8 cellular contexts compared by ENCODE assay signal in genomic region chr22:24133187-24133965, GRCh38. TPM values are rescaled to one million over a fixed set of nuclear protein-coding genes. Genes with fewer than 3 reads are reported as not detected.
A peak's percentile ranks its signal among the peaks of the same experiment; 100 is the strongest.
DNase-seq lines count a peak whose midpoint lies in the region; ATAC-seq and TF ChIP-seq lines count a peak whose summit lies in the region.

No MANE protein-coding gene starts in this region.

- peak; percentile 28 to 69 (median 46) for TF ChIP-seq CTCF in uterus (IDR thresholded peaks at IDR 0.05)

- ATAC-seq in HG02588 (IDR thresholded peaks at IDR 0.05; ENCODE audit: unreplicated experiment) (no peak), HG03139 (IDR thresholded peaks at IDR 0.05; ENCODE audit: unreplicated experiment) (no peak)

- H3K36me3 ChIP-seq in uterus: no peaks in the 10 kb centered on the region

- DNase-seq in activated T-cell treated with anti-CD3 and anti-CD28 coated beads for 1 hour (ENCODE audit: low read depth) (peak; percentile 33), activated T-cell treated with anti-CD3 and anti-CD28 coated beads for 4 hours (no peak), iris pigment epithelial cell (ENCODE audit: low read depth) (peak; percentile 31), uterus (peak in 1 of 2 donors; percentile 38), CD1c-positive myeloid dendritic cell (ENCODE audit: extremely low spot score) (no peak)

- intact Hi-C loops in uterus (cut with DNase I; ENCODE audit: low total_unique reads): no loop called here

- no peak overlapping the region for H3K4me3 Mint-ChIP-seq in activated naive CD4-positive, alpha-beta T cell treated with anti-CD3 and anti-CD28 coated beads, Interleukin-2, amount 50 U/mL, for 24 hours

- TF ChIP-seq POLR2A in uterus (IDR thresholded peaks at IDR 0.05): no peak

- H3K27ac ChIP-seq in uterus: no peak overlapping the region

- no peaks in the 10 kb centered on the region for H3K27me3 ChIP-seq in uterus

- H3K4me1 Mint-ChIP-seq in activated naive CD4-positive, alpha-beta T cell treated with anti-CD3 and anti-CD28 coated beads, Interleukin-2, amount 50 U/mL, for 24 hours: peaks cover 30% of the 10 kb centered on the region

- H3K4me1 ChIP-seq in uterus: no peaks in the 10 kb centered on the region

- no peaks in the 10 kb centered on the region for H3K27me3 Mint-ChIP-seq in activated naive CD4-positive, alpha-beta T cell treated with anti-CD3 and anti-CD28 coated beads, Interleukin-2, amount 50 U/mL, for 24 hours

- H3K9me3 ChIP-seq in uterus: no peaks in the 10 kb centered on the region

- no peak overlapping the region for H3K4me3 ChIP-seq in uterus

- peaks cover 4% of the 10 kb centered on the region for H3K36me3 Mint-ChIP-seq in activated naive CD4-positive, alpha-beta T cell treated with anti-CD3 and anti-CD28 coated beads, Interleukin-2, amount 50 U/mL, for 24 hours

- peak overlapping the region; percentile 71 for H3K27ac Mint-ChIP-seq in activated naive CD4-positive, alpha-beta T cell treated with anti-CD3 and anti-CD28 coated beads, Interleukin-2, amount 50 U/mL, for 24 hours

- H3K9me3 Mint-ChIP-seq in activated naive CD4-positive, alpha-beta T cell treated with anti-CD3 and anti-CD28 coated beads, Interleukin-2, amount 50 U/mL, for 24 hours: no peaks in the 10 kb centered on the region

RNA-seq across cellular contexts. Expression of gene SUSD2, which starts 47.9 kb away (rescaled TPM):
- 10 to 100 TPM in 1 of 4 donors, 1 to 10 TPM in 2, under 1 TPM in 1; 0.88 to 17.6 (median 2.8) TPM for total RNA-seq in uterus

Comparison
In these comparisons a context has a peak if more than half of its experiments do, and no peak if none do; other contexts are left out.
1. DNase-seq: peak in activated T-cell treated with anti-CD3 and anti-CD28 coated beads for 1 hour (single experiment) and iris pigment epithelial cell (single experiment); none in activated T-cell treated with anti-CD3 and anti-CD28 coated beads for 4 hours (single experiment) and CD1c-positive myeloid dendritic cell (single experiment).